ENCODE assay signal across 1 cellular context in genomic region chr4:97656034-97656720, GRCh38.
TF ChIP-seq lines count a peak whose summit lies in the region.

No MANE protein-coding gene starts in this region.

TF ChIP-seq in GM23338, 12 proteins besides CTCF, POLR2A, EP300 and RAD21 (continued from another document):
- TF ChIP-seq ZNF462 (CRISPR knock-in tag; IDR thresholded peaks at IDR 0.05) (no peak), REST (IDR thresholded peaks at IDR 0.05; ENCODE audit: unreplicated experiment) (no peak), ZNF331 (CRISPR knock-in tag; IDR thresholded peaks at IDR 0.05; ENCODE audit: low read depth) (no peak), ETS1 (IDR thresholded peaks at IDR 0.05) (no peak), POLR2AphosphoS5 (IDR thresholded peaks at IDR 0.05; ENCODE audit: low read depth) (no peak)
